10 cellular contexts compared by ENCODE assay signal in the genomic region with DNA sequence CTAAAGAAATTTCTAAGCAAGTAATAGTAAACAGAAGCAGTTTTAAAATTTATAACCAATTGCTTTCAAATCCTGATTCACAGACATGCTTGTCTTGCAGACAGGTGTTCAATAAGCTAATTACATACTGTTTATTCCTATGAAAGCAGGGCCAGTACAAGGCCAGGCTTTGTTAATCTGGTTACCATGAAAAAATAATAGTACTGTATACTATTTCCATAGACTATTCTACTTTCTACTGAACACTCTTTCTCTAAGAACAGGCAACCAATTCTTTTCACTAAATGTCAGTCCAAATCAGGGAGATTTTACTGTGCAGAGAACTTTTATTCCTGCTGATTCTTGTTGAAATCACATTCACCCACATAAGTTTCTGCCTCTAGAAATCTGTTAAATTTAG. TPM values are rescaled to one million over a fixed set of nuclear protein-coding genes. Genes with fewer than 3 reads are reported as not detected.
DNase-seq lines count a peak whose midpoint lies in the region; ATAC-seq and TF ChIP-seq lines count a peak whose summit lies in the region.
"Had no signal": no experiment of that assay in that cellular context is flagged by ENCODE, and none has a peak within 500 bp of the region (broad histone marks: within the 10 kb centered on the region; RNA-seq: fewer than 3 reads in every experiment).

No MANE protein-coding gene starts in this region.

- ATAC-seq in HG02798 (IDR thresholded peaks at IDR 0.05; ENCODE audit: poor library complexity, unreplicated experiment) = no peak

- no peak overlapping the region for H3K9ac ChIP-seq in mammary epithelial cell (ENCODE audit: insufficient read depth, low read length)
- H3K9ac ChIP-seq in parathyroid adenoma = no peak overlapping the region

- BruUV-seq in mammary epithelial cell (replicated peaks; lab: Mats Ljungman, UMichigan) = no TSS peak

- H3K27me3 ChIP-seq in mammary epithelial cell (ENCODE audit: insufficient read depth, low read length) (no peaks in the 10 kb centered on the region), parathyroid adenoma (ENCODE audit: control insufficient read depth, insufficient read depth, low read length) (no peaks in the 10 kb centered on the region)

- H3K27ac Mint-ChIP-seq in activated CD4-positive, alpha-beta T cell treated with anti-CD3 and anti-CD28 coated beads, Interleukin-2, amount 10 ng/mL, durations not matched to agents 7 days and 5 days = peak overlapping the region; percentile 82
- peak overlapping the region in 2 of 7 donors; percentile 70 to 71 for H3K27ac Mint-ChIP-seq in CD14-positive monocyte

- POLR2A ChIA-PET in activated CD4-positive, alpha-beta T cell treated with anti-CD3 and anti-CD28 coated beads, Interleukin-2, amount 10 ng/mL, durations not matched to agents 7 days and 5 days (lab: Charles Lee) = no interaction called here

- H3K4me3 ChIP-seq in mammary epithelial cell (replicated peaks in 1 of 3; ENCODE audit: insufficient read depth in 1 of 3, low read depth in 2 of 3, low read length in 3 of 3) (no peak overlapping the region), parathyroid adenoma (ENCODE audit: low read depth, low read length) (no peak overlapping the region)

- H3K27ac ChIP-seq in mammary epithelial cell (ENCODE audit: insufficient read depth, low read depth, low read length) = no peak overlapping the region
- no peak overlapping the region for H3K27ac ChIP-seq in parathyroid adenoma

- in situ Hi-C loops in mammary epithelial cell (cut with MboI; ENCODE audit: low sequenced_read_pairs in 2 of 2) = no loop called here

- H3K9me3 ChIP-seq in mammary epithelial cell (replicated peaks; ENCODE audit: insufficient read depth, low read length) (no peaks in the 10 kb centered on the region), parathyroid adenoma (ENCODE audit: control insufficient read depth, low read length) (no peaks in the 10 kb centered on the region)

- H4K20me1 ChIP-seq in mammary epithelial cell (ENCODE audit: insufficient read depth, low read length) = peaks cover 8% of the 10 kb centered on the region

- intact Hi-C loops in mammary epithelial cell (cut with micrococcal nuclease) = loop anchor here (10.0 kb wide), 1 partner anchor 81 kb away; no protein-coding TSS in a partner anchor
- intact Hi-C loops in CD14-positive monocyte (cut with micrococcal nuclease) = no loop called here

- H3K36me3 Mint-ChIP-seq in activated CD4-positive, alpha-beta T cell treated with anti-CD3 and anti-CD28 coated beads, Interleukin-2, amount 10 ng/mL, durations not matched to agents 7 days and 5 days (ENCODE audit: low read depth) = peaks cover 17% of the 10 kb centered on the region
- H3K36me3 Mint-ChIP-seq in CD14-positive monocyte = peaks cover 8 to 11% of the 10 kb centered on the region in 2 donors

- peak overlapping the region; percentile 42 for H3K4me2 ChIP-seq in mammary epithelial cell (ENCODE audit: insufficient read depth, low read depth, low read length)
- H3K4me2 ChIP-seq in parathyroid adenoma (ENCODE audit: low read length) = no peak overlapping the region

- peak overlapping the region; percentile 70 for H3K4me3 Mint-ChIP-seq in activated CD4-positive, alpha-beta T cell treated with anti-CD3 and anti-CD28 coated beads, Interleukin-2, amount 10 ng/mL, durations not matched to agents 7 days and 5 days
- H3K4me3 Mint-ChIP-seq in CD14-positive monocyte = no peak overlapping the region

- peaks cover 10% of the 10 kb centered on the region for H3K36me3 ChIP-seq in mammary epithelial cell (ENCODE audit: insufficient read depth, low read length)
- no peaks in the 10 kb centered on the region for H3K36me3 ChIP-seq in parathyroid adenoma (ENCODE audit: control insufficient read depth, insufficient read depth, low read length)

- TF ChIP-seq CTCF in mammary epithelial cell (conservative IDR thresholded peaks at IDR 0.05 in 1 of 2, IDR thresholded peaks at IDR 0.05 in 1 of 2; ENCODE audit: extremely low read depth in 1 of 2, insufficient read depth in 1 of 2, low read depth in 1 of 2, low read length in 2 of 2) (no peak), parathyroid adenoma (IDR thresholded peaks at IDR 0.05) (no peak), CD14-positive monocyte (IDR thresholded peaks at IDR 0.05) (no peak)

- H3K9me3 Mint-ChIP-seq in activated CD4-positive, alpha-beta T cell treated with anti-CD3 and anti-CD28 coated beads, Interleukin-2, amount 10 ng/mL, durations not matched to agents 7 days and 5 days = no peaks in the 10 kb centered on the region
- H3K9me3 Mint-ChIP-seq in CD14-positive monocyte = peaks cover 0 to 7% (median 0%) of the 10 kb centered on the region in 7 donors

- no peak for DNase-seq in activated CD4-positive, alpha-beta T cell treated with anti-CD3 and anti-CD28 coated beads, Interleukin-2, amount 10 ng/mL, durations not matched to agents 7 days and 5 days
- no peak for DNase-seq in activated CD4-positive, alpha-beta T cell treated with anti-CD3 and anti-CD28 coated beads, Interleukin-2, amount 50 U/mL, for 4 hours
- DNase-seq in NCI-H82 (lab: John Stamatoyannopoulos, UW) (peak; percentile 72), mammary epithelial cell (no peak), NCI-H2107 (lab: John Stamatoyannopoulos, UW) (no peak), CD14-positive monocyte (ENCODE audit: low spot score) (no peak)
- DNase-seq: NCI-H1105, NCI-H526 treated with DMSO at 0.1 percent for 48 hours had no signal

- CTCF ChIA-PET in activated CD4-positive, alpha-beta T cell treated with anti-CD3 and anti-CD28 coated beads, Interleukin-2, amount 10 ng/mL, durations not matched to agents 7 days and 5 days (lab: Charles Lee) = interaction anchor here (0.6 to 0.9 kb wide), 3 partner anchors 11 to 1218 kb away, joined by 3 to 4 read pairs (median 3); no protein-coding TSS in a partner anchor
- CTCF ChIA-PET in mammary epithelial cell (lab: Charles Lee; ENCODE audit: low non-redundant PET) = no interaction called here

- H2AFZ ChIP-seq in mammary epithelial cell (ENCODE audit: low read depth, low read length) (no peak overlapping the region), parathyroid adenoma (peak overlapping the region; percentile 47)

- dilution Hi-C loops in mammary epithelial cell (cut with HindIII; ENCODE audit: low sequenced_read_pairs) = no loop called here

- H3K4me1 ChIP-seq in mammary epithelial cell (ENCODE audit: insufficient read depth, low read length) (peaks cover 4% of the 10 kb centered on the region), parathyroid adenoma (peaks cover 10% of the 10 kb centered on the region)

- no peaks in the 10 kb centered on the region for H3K27me3 Mint-ChIP-seq in activated CD4-positive, alpha-beta T cell treated with anti-CD3 and anti-CD28 coated beads, Interleukin-2, amount 10 ng/mL, durations not matched to agents 7 days and 5 days
- H3K27me3 Mint-ChIP-seq in CD14-positive monocyte (ENCODE audit: low read depth in 3 of 3) = peaks cover 0 to 3% (median 0%) of the 10 kb centered on the region in 3 donors

- H3K4me1 Mint-ChIP-seq in activated CD4-positive, alpha-beta T cell treated with anti-CD3 and anti-CD28 coated beads, Interleukin-2, amount 10 ng/mL, durations not matched to agents 7 days and 5 days = peaks cover 23% of the 10 kb centered on the region
- peaks cover 20% of the 10 kb centered on the region for H3K4me1 Mint-ChIP-seq in CD14-positive monocyte

- H3K79me2 ChIP-seq in mammary epithelial cell (ENCODE audit: insufficient read depth, low read length) (peaks cover 21% of the 10 kb centered on the region), parathyroid adenoma (peaks cover 8% of the 10 kb centered on the region)

RNA-seq across cellular contexts. Expression of gene SRSF7, which starts 2.9 kb away (rescaled TPM):
- 100 to 1,000 TPM; 225 to 272 TPM for total RNA-seq in activated CD4-positive, alpha-beta T cell treated with anti-CD3 and anti-CD28 coated beads, Interleukin-2, amount 10 ng/mL, durations not matched to agents 7 days and 5 days
- 100 to 1,000 TPM in 1 of 2 donors, 10 to 100 TPM in 1; 72.7 to 183 TPM for total RNA-seq in mammary epithelial cell
- polyA plus RNA-seq in mammary epithelial cell (225 TPM), CD14-positive monocyte (100 to 1,000 TPM; 226 to 246 TPM)
- 168 TPM for polyA minus RNA-seq in mammary epithelial cell

RNA-seq across cellular contexts. Expression of gene GEMIN6, which starts 24.0 kb away (rescaled TPM):
- 10 to 100 TPM; 17.5 to 18.6 TPM for total RNA-seq in activated CD4-positive, alpha-beta T cell treated with anti-CD3 and anti-CD28 coated beads, Interleukin-2, amount 10 ng/mL, durations not matched to agents 7 days and 5 days
- 10 to 100 TPM in 1 of 2 donors, 1 to 10 TPM in 1; 5.8 to 15.1 TPM for total RNA-seq in mammary epithelial cell
- polyA plus RNA-seq in mammary epithelial cell = 11.0 TPM
- polyA minus RNA-seq in mammary epithelial cell = 3.0 TPM
- 10 to 100 TPM in 1 of 2 donors, 1 to 10 TPM in 1; 8.9 to 13.4 TPM for polyA plus RNA-seq in CD14-positive monocyte
